In the genomic region with DNA sequence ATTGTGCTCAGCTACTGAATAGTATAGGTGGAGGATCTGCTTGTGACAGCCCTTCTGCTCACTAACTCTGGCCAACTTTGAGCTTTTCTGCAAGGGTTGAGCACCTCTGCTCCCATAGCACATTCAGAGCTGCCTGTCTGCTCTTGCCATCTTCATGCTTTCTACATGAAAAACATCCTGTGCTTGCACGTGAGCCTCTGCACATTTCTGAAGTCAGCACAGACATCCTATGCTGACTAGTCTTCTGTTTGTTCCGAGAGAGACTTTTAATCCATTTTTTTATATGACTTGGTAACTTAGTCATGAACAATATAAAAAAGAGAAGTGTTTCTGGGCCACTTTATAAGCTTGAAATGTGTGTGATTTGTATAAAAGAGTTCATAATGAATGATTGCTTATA, we compare ENCODE assay signal across 26 cellular contexts.
"Had no signal": no experiment of that assay in that cellular context is flagged by ENCODE, and none has a peak within 500 bp of the region (broad histone marks: within the 10 kb centered on the region; RNA-seq: fewer than 3 reads in every experiment).

No MANE protein-coding gene starts in this region.

- H3K4me3 ChIP-seq: esophagus muscularis mucosa, gastroesophageal sphincter, heart right ventricle, hepatocyte had no signal

- DNase-seq: activated CD4-positive, alpha-beta memory T cell treated with anti-CD3 and anti-CD28 coated beads, Interleukin-2, amount 10 ng/mL, durations not matched to agents 7 days and 5 days; activated CD4-positive, alpha-beta T cell treated with anti-CD3 and anti-CD28 coated beads for 36 hours; activated CD4-positive, alpha-beta T cell treated with anti-CD3 and anti-CD28 coated beads, Interleukin-2, amount 10 ng/mL, durations not matched to agents 7 days and 5 days; activated CD4-positive, alpha-beta T cell treated with anti-CD3 and anti-CD28 coated beads, Interleukin-2, amount 50 U/mL, for 4 hours; activated CD4-positive, CD25-positive, alpha-beta regulatory T cell; activated CD4-positive, CD25-positive, alpha-beta regulatory T cell treated with anti-CD3 and anti-CD28 coated beads, Interleukin-2, amount 50 U/mL, for 72 hours; activated CD8-positive, alpha-beta memory T cell treated with anti-CD3 and anti-CD28 coated beads, Interleukin-2, amount 50 U/mL, for 48 hours; activated gamma-delta T cell; activated naive CD4-positive, alpha-beta T cell treated with anti-CD3 and anti-CD28 coated beads, Interleukin-2, amount 50 U/mL, for 16 hours; activated naive CD4-positive, alpha-beta T cell treated with Interleukin-2 at 50 U/mL for 16 hours; activated T-cell treated with anti-CD3 and anti-CD28 coated beads for 4 hours; activated T-cell treated with anti-CD3 and anti-CD28 coated beads, Interleukin-2, amount 50 U/mL, for 24 hours; activated T-cell treated with anti-CD3 and anti-CD28 coated beads, Interleukin-2, amount 50 U/mL, for 72 hours; amniotic stem cell; anterior cingulate cortex; brain microvascular endothelial cell; caudate nucleus; effector CD8-positive, alpha-beta T cell; endodermal cell; erythroblast; foreskin melanocyte; heart right ventricle; T-helper 2 cell had no signal

- H3K79me2 ChIP-seq: hepatocyte had no signal

- H3K36me3 ChIP-seq: brain microvascular endothelial cell, esophagus muscularis mucosa, gastroesophageal sphincter, heart right ventricle had no signal

- ATAC-seq: activated CD4-positive, alpha-beta T cell treated with anti-CD3 and anti-CD28 coated beads for 36 hours; activated T-cell treated with anti-CD3 and anti-CD28 coated beads, Interleukin-2, amount 50 U/mL, for 72 hours; gastroesophageal sphincter; heart right ventricle had no signal

- H2AFZ ChIP-seq: hepatocyte had no signal

- H3K27me3 ChIP-seq: brain microvascular endothelial cell, esophagus muscularis mucosa, gastroesophageal sphincter, heart right ventricle, hepatocyte had no signal

- H3K4me2 ChIP-seq: hepatocyte had no signal

- H3K27ac ChIP-seq: brain microvascular endothelial cell, esophagus muscularis mucosa, gastroesophageal sphincter, heart right ventricle, hepatocyte had no signal

- H3K4me1 ChIP-seq: esophagus muscularis mucosa, gastroesophageal sphincter, heart right ventricle had no signal
